Comparison of ENCODE assay signal across 24 cellular contexts in genomic region chr14:25350071-25350470, GRCh38.
"Had no signal": no experiment of that assay in that cellular context is flagged by ENCODE, and none has a peak within 500 bp of the region (broad histone marks: within the 10 kb centered on the region; RNA-seq: fewer than 3 reads in every experiment).

No MANE protein-coding gene starts in this region.

- H3K4me3 ChIP-seq: esophagus squamous epithelium, lung, neural progenitor cell, psoas muscle, sigmoid colon, spleen, suprapubic skin, thyroid gland, vagina had no signal

- H3K9ac ChIP-seq: neural progenitor cell had no signal

- H3K9me3 ChIP-seq: esophagus squamous epithelium, psoas muscle, sigmoid colon, suprapubic skin, thyroid gland, vagina had no signal

- H3K36me3 ChIP-seq: esophagus squamous epithelium, neural progenitor cell, sigmoid colon, spleen, suprapubic skin, thyroid gland, vagina had no signal

- H3K4me2 ChIP-seq: neural progenitor cell had no signal

- H3K27ac Mint-ChIP-seq: effector memory CD8-positive, alpha-beta T cell; naive thymus-derived CD4-positive, alpha-beta T cell; nephron; neural progenitor cell; stimulated activated memory B cell treated with anti-CD40 and anti-IgM and Interleukin-4, amounts not matched to agents 10 μg/mL and 1 μg/mL and 100 μg/mL, for 72 hours had no signal

- H3K27me3 ChIP-seq: esophagus squamous epithelium, neural progenitor cell, sigmoid colon, spleen, suprapubic skin, thyroid gland, vagina had no signal

- H2AFZ ChIP-seq: neural progenitor cell had no signal

- H3K27me3 Mint-ChIP-seq: effector memory CD8-positive, alpha-beta T cell; stimulated activated memory B cell treated with anti-CD40 and anti-IgM and Interleukin-4, amounts not matched to agents 10 μg/mL and 1 μg/mL and 100 μg/mL, for 72 hours had no signal

- ATAC-seq: effector memory CD8-positive, alpha-beta T cell; left lobe of liver; naive thymus-derived CD4-positive, alpha-beta T cell; psoas muscle; right cardiac atrium; stimulated activated memory B cell treated with anti-CD40 and anti-IgM and Interleukin-4, amounts not matched to agents 10 μg/mL and 1 μg/mL and 100 μg/mL, for 72 hours; stimulated activated naive CD8-positive, alpha-beta T cell treated with anti-CD3 and anti-CD28 coated beads, Interleukin-15, Interleukin-2, amounts not matched to agents 100 U/mL and 50 U/mL, for 24 hours had no signal

- H3K27ac ChIP-seq: esophagus squamous epithelium, neural progenitor cell, psoas muscle, sigmoid colon, spleen, suprapubic skin, thyroid gland, vagina had no signal

- H3K9me3 Mint-ChIP-seq: effector memory CD8-positive, alpha-beta T cell; neural progenitor cell had no signal

- H3K36me3 Mint-ChIP-seq: neural progenitor cell; stimulated activated memory B cell treated with anti-CD40 and anti-IgM and Interleukin-4, amounts not matched to agents 10 μg/mL and 1 μg/mL and 100 μg/mL, for 72 hours had no signal

- DNase-seq: cortex of kidney; effector memory CD8-positive, alpha-beta T cell; erythroblast; esophagus squamous epithelium; head of caudate nucleus; kidney; mesendoderm; midbrain; naive thymus-derived CD4-positive, alpha-beta T cell; sigmoid colon; spleen; stimulated activated CD4-positive, alpha-beta T cell treated with anti-CD3 and anti-CD28 coated beads, Interleukin-4, amount 100 ng/mL, for 4 hours; stimulated activated naive CD8-positive, alpha-beta T cell treated with anti-CD3 and anti-CD28 coated beads, Interleukin-15, Interleukin-2, amounts not matched to agents 100 U/mL and 50 U/mL, for 24 hours; trophoblast cell had no signal

- H3K4me3 Mint-ChIP-seq: effector memory CD8-positive, alpha-beta T cell; naive thymus-derived CD4-positive, alpha-beta T cell; nephron; neural progenitor cell; stimulated activated memory B cell treated with anti-CD40 and anti-IgM and Interleukin-4, amounts not matched to agents 10 μg/mL and 1 μg/mL and 100 μg/mL, for 72 hours had no signal

- H3K4me1 Mint-ChIP-seq: naive thymus-derived CD4-positive, alpha-beta T cell; nephron; neural progenitor cell; stimulated activated memory B cell treated with anti-CD40 and anti-IgM and Interleukin-4, amounts not matched to agents 10 μg/mL and 1 μg/mL and 100 μg/mL, for 72 hours had no signal

- H3K4me1 ChIP-seq: esophagus squamous epithelium, neural progenitor cell, psoas muscle, sigmoid colon, spleen, suprapubic skin, thyroid gland, vagina had no signal
